In the genomic region with DNA sequence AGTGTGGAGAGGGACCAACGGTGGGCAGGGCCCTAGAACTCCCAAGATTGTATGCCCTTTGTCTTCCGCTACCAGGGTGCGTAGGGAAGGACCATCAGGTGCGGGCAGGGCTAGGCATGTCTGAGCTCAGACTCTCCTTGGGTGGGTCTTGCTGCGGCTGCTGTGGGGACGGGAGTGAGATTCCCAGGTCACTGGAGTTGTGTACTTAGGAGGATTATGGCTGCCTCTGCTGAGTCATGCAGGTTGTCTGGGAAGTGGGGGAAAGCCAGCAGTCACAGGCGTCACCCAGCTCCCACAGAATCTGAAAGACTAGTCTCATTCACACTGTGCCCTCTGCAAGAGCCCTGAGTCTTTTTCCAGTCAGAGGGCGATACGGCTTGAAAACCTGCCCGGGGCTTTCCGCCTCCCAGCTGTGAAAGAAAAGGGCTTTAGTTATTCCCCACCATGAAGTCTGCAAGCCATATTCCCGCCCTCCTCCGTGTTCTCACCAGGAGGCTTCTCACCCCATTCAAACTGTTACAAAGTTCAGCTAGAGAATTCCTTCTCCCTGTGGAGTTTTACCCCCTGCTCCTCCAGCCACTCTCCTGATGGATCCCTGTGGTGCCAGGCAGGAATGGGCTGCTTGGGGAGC, we compare ENCODE assay signal across 9 cellular contexts. TPM values are rescaled to one million over a fixed set of nuclear protein-coding genes. Genes with fewer than 3 reads are reported as not detected.
"Had no signal": no experiment of that assay in that cellular context is flagged by ENCODE, and none has a peak within 500 bp of the region (broad histone marks: within the 10 kb centered on the region; RNA-seq: fewer than 3 reads in every experiment).

No MANE protein-coding gene starts in this region.

RNA-seq across cellular contexts. Expression of gene SPATA19, which starts 9.1 kb away (rescaled TPM):
- total RNA-seq: colonic mucosa; kidney epithelial cell; left lobe of liver; lower lobe of right lung; mesothelial cell of epicardium; natural killer cell; right lobe of liver; T-helper 1 cell treated with Interleukin-12 subunit alpha and Interleukin-12 subunit beta and Interleukin-4 antibody, amounts not matched to agents 30 ng/mL and 1 ng/mL, for 36 hours; urinary bladder had no signal
- polyA plus RNA-seq: urinary bladder had no signal
